ENCODE assay signal across 17 cellular contexts in genomic region chr6:116877743-116878142, GRCh38. TPM values are rescaled to one million over a fixed set of nuclear protein-coding genes. Genes with fewer than 3 reads are reported as not detected.
DNase-seq lines count a peak whose midpoint lies in the region; ATAC-seq and TF ChIP-seq lines count a peak whose summit lies in the region.
"Had no signal": no experiment of that assay in that cellular context is flagged by ENCODE, and none has a peak within 500 bp of the region (broad histone marks: within the 10 kb centered on the region; RNA-seq: fewer than 3 reads in every experiment).

No MANE protein-coding gene starts in this region.

- H3K4me1 ChIP-seq in iPS-15b (ENCODE audit: control insufficient read depth, insufficient read depth, low read length): no peaks in the 10 kb centered on the region

- peak overlapping the region; percentile 72 for H3K4me3 ChIP-seq in iPS-15b (ENCODE audit: low read depth, low read length)

- POLR2A ChIA-PET in activated CD8-positive, alpha-beta T cell treated with anti-CD3 and anti-CD28 coated beads, Interleukin-2, amount 10 ng/mL, durations not matched to agents 7 days and 5 days (lab: Charles Lee): no interaction called here
- POLR2A ChIA-PET in activated CD8-positive, alpha-beta T cell treated with anti-CD3 and anti-CD28 coated beads for 36 hours (lab: Charles Lee): no interaction called here

- H3K27ac Mint-ChIP-seq in activated CD8-positive, alpha-beta T cell treated with anti-CD3 and anti-CD28 coated beads, Interleukin-2, amount 10 ng/mL, durations not matched to agents 7 days and 5 days: no peak overlapping the region
- H3K27ac Mint-ChIP-seq in activated CD8-positive, alpha-beta T cell treated with anti-CD3 and anti-CD28 coated beads for 36 hours: no peak overlapping the region
- H3K27ac Mint-ChIP-seq: activated T-helper 1 cell treated with anti-CD3 and anti-CD28 coated beads, Interleukin-12 subunit alpha, Interleukin-12 subunit beta, Interleukin-2, Interleukin-4 antibody, amounts not matched to agents 30 ng/mL and 10 ng/mL and 1 ng/mL, durations not matched to agents 14 hours and 24 hours and 36 hours; naive thymus-derived CD8-positive, alpha-beta T cell had no signal

- peaks cover 8% of the 10 kb centered on the region for H3K4me1 Mint-ChIP-seq in activated CD8-positive, alpha-beta T cell treated with anti-CD3 and anti-CD28 coated beads, Interleukin-2, amount 10 ng/mL, durations not matched to agents 7 days and 5 days (ENCODE audit: low read depth)
- peaks cover 5% of the 10 kb centered on the region for H3K4me1 Mint-ChIP-seq in activated CD8-positive, alpha-beta T cell treated with anti-CD3 and anti-CD28 coated beads for 36 hours (ENCODE audit: low read depth)

- H3K36me3 Mint-ChIP-seq in activated CD8-positive, alpha-beta T cell treated with anti-CD3 and anti-CD28 coated beads, Interleukin-2, amount 10 ng/mL, durations not matched to agents 7 days and 5 days (ENCODE audit: low read depth): no peaks in the 10 kb centered on the region
- no peaks in the 10 kb centered on the region for H3K36me3 Mint-ChIP-seq in activated CD8-positive, alpha-beta T cell treated with anti-CD3 and anti-CD28 coated beads for 36 hours (ENCODE audit: low read depth)

- H3K9me3 ChIP-seq in iPS-15b (ENCODE audit: control insufficient read depth, insufficient read depth, low read length): no peaks in the 10 kb centered on the region
- H3K9me3 ChIP-seq: thyroid gland had no signal

- H3K9ac ChIP-seq in iPS-15b (ENCODE audit: low read depth, low read length): no peak overlapping the region

- no peak overlapping the region for H3K4me3 Mint-ChIP-seq in activated CD8-positive, alpha-beta T cell treated with anti-CD3 and anti-CD28 coated beads, Interleukin-2, amount 10 ng/mL, durations not matched to agents 7 days and 5 days
- H3K4me3 Mint-ChIP-seq in activated CD8-positive, alpha-beta T cell treated with anti-CD3 and anti-CD28 coated beads for 36 hours: no peak overlapping the region

- H3K9me3 Mint-ChIP-seq in activated CD8-positive, alpha-beta T cell treated with anti-CD3 and anti-CD28 coated beads, Interleukin-2, amount 10 ng/mL, durations not matched to agents 7 days and 5 days (ENCODE audit: insufficient read depth): no peaks in the 10 kb centered on the region
- no peaks in the 10 kb centered on the region for H3K9me3 Mint-ChIP-seq in activated CD8-positive, alpha-beta T cell treated with anti-CD3 and anti-CD28 coated beads for 36 hours
- H3K9me3 Mint-ChIP-seq: activated T-helper 1 cell treated with anti-CD3 and anti-CD28 coated beads, Interleukin-12 subunit alpha, Interleukin-12 subunit beta, Interleukin-2, Interleukin-4 antibody, amounts not matched to agents 30 ng/mL and 10 ng/mL and 1 ng/mL, durations not matched to agents 14 hours and 24 hours and 36 hours had no signal

- TF ChIP-seq CTCF in activated CD8-positive, alpha-beta T cell treated with anti-CD3 and anti-CD28 coated beads for 36 hours (IDR thresholded peaks at IDR 0.05): no peak

- no peaks in the 10 kb centered on the region for H3K36me3 ChIP-seq in iPS-15b (ENCODE audit: control insufficient read depth, insufficient read depth, low read length)
- H3K36me3 ChIP-seq: left lung, thyroid gland had no signal

- in situ Hi-C loops in G401 (cut with HindIII; ENCODE audit: low sequenced_read_pairs): no loop called here

- no peak for DNase-seq in activated CD8-positive, alpha-beta T cell treated with anti-CD3 and anti-CD28 coated beads, Interleukin-2, amount 10 ng/mL, durations not matched to agents 7 days and 5 days
- no peak for DNase-seq in activated CD8-positive, alpha-beta T cell treated with anti-CD3 and anti-CD28 coated beads for 36 hours
- DNase-seq in LoVo (ENCODE audit: low spot score) (peak; percentile 14), retina (peak; percentile 34), cortex of kidney (lab: John Stamatoyannopoulos, UW) (no peak), G401 (ENCODE audit: low spot score) (no peak)
- DNase-seq: amniotic stem cell; erythroblast; NCI-H1048; stimulated activated CD4-positive, alpha-beta T cell treated with anti-CD3 and anti-CD28 coated beads, Interleukin-2, amount 100 ng/mL, for 48 hours had no signal

- peaks cover 26% of the 10 kb centered on the region for H3K27me3 Mint-ChIP-seq in activated CD8-positive, alpha-beta T cell treated with anti-CD3 and anti-CD28 coated beads, Interleukin-2, amount 10 ng/mL, durations not matched to agents 7 days and 5 days (ENCODE audit: low read depth)
- peaks cover 23% of the 10 kb centered on the region for H3K27me3 Mint-ChIP-seq in activated CD8-positive, alpha-beta T cell treated with anti-CD3 and anti-CD28 coated beads for 36 hours

- CTCF ChIA-PET in activated CD8-positive, alpha-beta T cell treated with anti-CD3 and anti-CD28 coated beads, Interleukin-2, amount 10 ng/mL, durations not matched to agents 7 days and 5 days (lab: Charles Lee): no interaction called here
- CTCF ChIA-PET in activated CD8-positive, alpha-beta T cell treated with anti-CD3 and anti-CD28 coated beads for 36 hours (lab: Charles Lee): no interaction called here

- intact Hi-C loops in activated CD8-positive, alpha-beta T cell treated with anti-CD3 and anti-CD28 coated beads for 36 hours (cut with micrococcal nuclease): no loop called here

- ATAC-seq in activated CD8-positive, alpha-beta T cell treated with anti-CD3 and anti-CD28 coated beads, Interleukin-2, amount 10 ng/mL, durations not matched to agents 7 days and 5 days: peak; percentile 39
- no peak for ATAC-seq in activated CD8-positive, alpha-beta T cell treated with anti-CD3 and anti-CD28 coated beads for 36 hours
- ATAC-seq in GM18520 (IDR thresholded peaks at IDR 0.05; ENCODE audit: unreplicated experiment): no peak
- ATAC-seq: sciatic nerve had no signal

- peaks cover 55% of the 10 kb centered on the region for H3K27me3 ChIP-seq in iPS-15b (ENCODE audit: control insufficient read depth, insufficient read depth, low read length)
- H3K27me3 ChIP-seq: thyroid gland had no signal

RNA-seq across cellular contexts. Expression of gene RFX6, which starts 0.7 kb away (rescaled TPM):
- not detected for total RNA-seq in activated CD8-positive, alpha-beta T cell treated with anti-CD3 and anti-CD28 coated beads, Interleukin-2, amount 10 ng/mL, durations not matched to agents 7 days and 5 days
- not detected for total RNA-seq in activated CD8-positive, alpha-beta T cell treated with anti-CD3 and anti-CD28 coated beads for 36 hours
- not detected in 2 replicates for total RNA-seq in G401 (2014; rRNA removed; shearing (Covaris generic))
- total RNA-seq: activated T-helper 1 cell treated with anti-CD3 and anti-CD28 coated beads, Interleukin-12 subunit alpha, Interleukin-12 subunit beta, Interleukin-2, Interleukin-4 antibody, amounts not matched to agents 30 ng/mL and 10 ng/mL and 1 ng/mL, durations not matched to agents 14 hours and 24 hours and 36 hours; left lung; naive thymus-derived CD8-positive, alpha-beta T cell; sciatic nerve; thyroid gland had no signal

RNA-seq across cellular contexts. Expression of gene GPRC6A, which starts 48.9 kb away (rescaled TPM):
- total RNA-seq in activated CD8-positive, alpha-beta T cell treated with anti-CD3 and anti-CD28 coated beads, Interleukin-2, amount 10 ng/mL, durations not matched to agents 7 days and 5 days: not detected
- total RNA-seq in activated CD8-positive, alpha-beta T cell treated with anti-CD3 and anti-CD28 coated beads for 36 hours: not detected
- total RNA-seq in G401 (2014; rRNA removed; shearing (Covaris generic)): not detected in 2 replicates
- total RNA-seq: activated T-helper 1 cell treated with anti-CD3 and anti-CD28 coated beads, Interleukin-12 subunit alpha, Interleukin-12 subunit beta, Interleukin-2, Interleukin-4 antibody, amounts not matched to agents 30 ng/mL and 10 ng/mL and 1 ng/mL, durations not matched to agents 14 hours and 24 hours and 36 hours; naive thymus-derived CD8-positive, alpha-beta T cell; sciatic nerve; thyroid gland had no signal

Comparison
In these comparisons a context has a peak if more than half of its experiments do, and no peak if none do; other contexts are left out.
1. DNase-seq: peak in LoVo (single experiment) and retina (single experiment); none in activated CD8-positive, alpha-beta T cell treated with anti-CD3 and anti-CD28 coated beads, Interleukin-2, amount 10 ng/mL, durations not matched to agents 7 days and 5 days (single experiment), activated CD8-positive, alpha-beta T cell treated with anti-CD3 and anti-CD28 coated beads for 36 hours (single experiment), cortex of kidney (single experiment) and G401 (single experiment).